In the genomic region with DNA sequence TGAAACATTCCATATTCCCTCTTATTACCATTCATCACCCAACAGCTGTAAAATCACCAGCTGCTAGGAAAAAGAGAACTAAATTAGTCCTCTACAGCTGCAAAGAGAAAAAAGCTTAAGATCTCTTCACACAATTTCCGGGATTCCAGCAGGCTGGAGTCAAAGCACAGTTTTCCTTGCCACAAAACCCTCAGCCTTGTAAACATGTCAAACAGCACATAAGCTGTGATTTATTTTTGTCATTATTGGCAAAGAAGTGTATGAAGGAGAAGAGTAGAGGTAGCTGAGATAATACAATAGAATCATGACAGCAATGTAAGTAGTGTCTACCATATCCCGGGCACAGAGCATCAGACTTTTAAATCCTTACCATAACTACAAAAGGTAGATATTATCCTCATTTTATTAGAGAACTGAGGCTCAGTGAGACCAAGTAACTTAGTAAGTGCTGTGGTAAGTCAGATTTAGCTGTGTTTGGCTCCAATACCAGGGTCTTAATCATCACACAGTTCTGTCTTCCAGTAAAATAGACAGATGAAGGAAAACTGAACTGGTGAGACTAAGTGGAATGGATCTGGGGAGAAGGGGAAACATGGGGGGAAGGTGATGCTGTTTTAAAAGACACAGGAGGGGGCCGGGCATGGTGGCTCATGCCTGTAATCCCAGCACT, we compare ENCODE assay signal across 11 cellular contexts. TPM values are rescaled to one million over a fixed set of nuclear protein-coding genes. Genes with fewer than 3 reads are reported as not detected.
A peak's percentile ranks its signal among the peaks of the same experiment; 100 is the strongest.
DNase-seq lines count a peak whose midpoint lies in the region; ATAC-seq, FAIRE-seq and TF ChIP-seq lines count a peak whose summit lies in the region.
"Had no signal": no experiment of that assay in that cellular context is flagged by ENCODE, and none has a peak within 500 bp of the region (broad histone marks: within the 10 kb centered on the region; RNA-seq: fewer than 3 reads in every experiment).

No MANE protein-coding gene starts in this region.

- DNase-seq in GM23248 = peak; percentile 86
- DNase-seq in SW480 (ENCODE audit: low spot score) = peak; percentile 53
- DNase-seq in left ventricle myocardium inferior = no peak
- no peak for DNase-seq in activated CD8-positive, alpha-beta T cell treated with anti-CD3 and anti-CD28 coated beads for 36 hours
- no peak for DNase-seq in GM19239 (ENCODE audit: insufficient read length, low spot score)
- DNase-seq: DMS79, NCI-H1048 had no signal

- no peaks in the 10 kb centered on the region for H3K36me3 ChIP-seq in GM23248 (ENCODE audit: low read depth)
- peaks cover 12% of the 10 kb centered on the region for H3K36me3 ChIP-seq in left ventricle myocardium inferior
- peaks cover 29% of the 10 kb centered on the region for H3K36me3 ChIP-seq in skeletal muscle satellite cell (ENCODE audit: insufficient read depth, low read length)

- CTCF ChIA-PET in activated CD8-positive, alpha-beta T cell treated with anti-CD3 and anti-CD28 coated beads for 36 hours (lab: Charles Lee) = no interaction called here

- H3K9me2 ChIP-seq in GM23248 (ENCODE audit: insufficient read depth) = no peaks in the 10 kb centered on the region

- no peak overlapping the region for H2AFZ ChIP-seq in GM23248

- H3K36me3 Mint-ChIP-seq in activated CD8-positive, alpha-beta T cell treated with anti-CD3 and anti-CD28 coated beads for 36 hours (ENCODE audit: low read depth) = no peaks in the 10 kb centered on the region
- H3K36me3 Mint-ChIP-seq: memory B cell had no signal

- 0 to 3% methylated on average over 3 of the region's 3 CpGs for WGBS in GM23248 (ENCODE audit: low coverage in 1 of 2, low lambda C conversion rate in 2 of 2, missing lambda C conversion rate in 2 of 2), 2 experiments

- FAIRE-seq in GM19239 (lab: Jason Lieb, UNC) = no peak

- POLR2A ChIA-PET in activated CD8-positive, alpha-beta T cell treated with anti-CD3 and anti-CD28 coated beads for 36 hours (lab: Charles Lee) = no interaction called here

- peaks cover 25% of the 10 kb centered on the region for H3F3A ChIP-seq in GM23248 (ENCODE audit: insufficient read depth)

- H4K20me1 ChIP-seq in GM23248 (ENCODE audit: insufficient read depth) = no peaks in the 10 kb centered on the region

- peaks cover 25% of the 10 kb centered on the region for H3K4me1 ChIP-seq in GM23248 (ENCODE audit: insufficient read depth)
- H3K4me1 ChIP-seq in left ventricle myocardium inferior = peaks cover 74% of the 10 kb centered on the region
- H3K4me1 ChIP-seq in skeletal muscle satellite cell (ENCODE audit: control insufficient read depth, insufficient read depth, low read length) = peaks cover 22% of the 10 kb centered on the region

- H3K79me2 ChIP-seq in GM23248 (ENCODE audit: insufficient read depth) = no peaks in the 10 kb centered on the region

- no peaks in the 10 kb centered on the region for H3K4me1 Mint-ChIP-seq in activated CD8-positive, alpha-beta T cell treated with anti-CD3 and anti-CD28 coated beads for 36 hours (ENCODE audit: low read depth)

- H3K27ac ChIP-seq in GM23248 = peak overlapping the region; percentile 27
- peak overlapping the region; percentile 96 for H3K27ac ChIP-seq in left ventricle myocardium inferior (replicated peaks)

- no peak overlapping the region for H3K4me3 Mint-ChIP-seq in activated CD8-positive, alpha-beta T cell treated with anti-CD3 and anti-CD28 coated beads for 36 hours
- H3K4me3 Mint-ChIP-seq: memory B cell had no signal

- H3K9me3 ChIP-seq in GM23248 (ENCODE audit: low read depth) = no peaks in the 10 kb centered on the region
- H3K9me3 ChIP-seq in left ventricle myocardium inferior (replicated peaks) = no peaks in the 10 kb centered on the region
- H3K9me3 ChIP-seq in skeletal muscle satellite cell (replicated peaks; ENCODE audit: low read length) = no peaks in the 10 kb centered on the region

- H3K9me3 Mint-ChIP-seq in activated CD8-positive, alpha-beta T cell treated with anti-CD3 and anti-CD28 coated beads for 36 hours = no peaks in the 10 kb centered on the region
- H3K9me3 Mint-ChIP-seq: memory B cell had no signal

- H3K27me3 Mint-ChIP-seq in activated CD8-positive, alpha-beta T cell treated with anti-CD3 and anti-CD28 coated beads for 36 hours = peaks cover 2% of the 10 kb centered on the region

- no peak for TF ChIP-seq CTCF in left ventricle myocardium inferior (IDR thresholded peaks at IDR 0.05; ENCODE audit: borderline replicate concordance)
- no peak for TF ChIP-seq CTCF in activated CD8-positive, alpha-beta T cell treated with anti-CD3 and anti-CD28 coated beads for 36 hours (IDR thresholded peaks at IDR 0.05)

- in situ Hi-C loops in GM23248 (cut with MboI) = no loop called here

- ATAC-seq in GM18861 (IDR thresholded peaks at IDR 0.05; ENCODE audit: unreplicated experiment) = no peak
- no peak for ATAC-seq in HG02885 (IDR thresholded peaks at IDR 0.05; ENCODE audit: poor library complexity, unreplicated experiment)
- ATAC-seq in activated CD8-positive, alpha-beta T cell treated with anti-CD3 and anti-CD28 coated beads for 36 hours = no peak

- no peak overlapping the region for H3K27ac Mint-ChIP-seq in activated CD8-positive, alpha-beta T cell treated with anti-CD3 and anti-CD28 coated beads for 36 hours

- intact Hi-C loops in left ventricle myocardium inferior (cut with micrococcal nuclease) = no loop called here
- intact Hi-C loops in activated CD8-positive, alpha-beta T cell treated with anti-CD3 and anti-CD28 coated beads for 36 hours (cut with micrococcal nuclease) = no loop called here

- H3K9ac ChIP-seq in GM23248 (0 out of 2 replicates have a peak overlapping the region, but pooled peaks have one; percentile 0), skeletal muscle satellite cell (ENCODE audit: low read depth, low read length) (peak overlapping the region; percentile 32)

- peak overlapping the region; percentile 47 for H3K4me2 ChIP-seq in GM23248 (ENCODE audit: unreplicated experiment)
- H3K4me2 ChIP-seq in skeletal muscle satellite cell (ENCODE audit: low read length) = peak overlapping the region; percentile 44

- peaks cover 16% of the 10 kb centered on the region; the same call in 1 of the 2 replicates for H3K27me3 ChIP-seq in GM23248 (replicated peaks; ENCODE audit: insufficient read depth)
- H3K27me3 ChIP-seq in left ventricle myocardium inferior (ENCODE audit: low read depth) = no peaks in the 10 kb centered on the region
- no peaks in the 10 kb centered on the region for H3K27me3 ChIP-seq in skeletal muscle satellite cell (ENCODE audit: control insufficient read depth, insufficient read depth, low read length)

- H3K4me3 ChIP-seq in GM23248 (no peak overlapping the region), left ventricle myocardium inferior (no peak overlapping the region), skeletal muscle satellite cell (ENCODE audit: low read length) (no peak overlapping the region)

RNA-seq across cellular contexts. Expression of gene NTN4, which starts 57.3 kb away (rescaled TPM):
- total RNA-seq in GM23248 (2014; rRNA removed; shearing (Covaris generic)) = 63.7 and 76.6 TPM in 2 replicates
- 35.2 and 36.9 TPM in 2 replicates for polyA plus RNA-seq in GM23248 (2016; fragmentation: Nextera tagmentation; extraction: Ambion mirVana)
- 76.8 TPM for total RNA-seq in left ventricle myocardium inferior
- total RNA-seq in skeletal muscle satellite cell (2012; rRNA removed) = 9.6 and 19.3 TPM in 2 replicates
- total RNA-seq in activated CD8-positive, alpha-beta T cell treated with anti-CD3 and anti-CD28 coated beads for 36 hours = not detected

Comparison
In these comparisons a context has a peak if more than half of its experiments do, and no peak if none do; other contexts are left out.
1. DNase-seq: peak in GM23248 (single experiment) and SW480 (single experiment); none in left ventricle myocardium inferior (single experiment), activated CD8-positive, alpha-beta T cell treated with anti-CD3 and anti-CD28 coated beads for 36 hours (single experiment) and GM19239 (single experiment).
2. RNA of gene NTN4, which starts 57.3 kb away (total RNA-seq): 76.8 TPM in left ventricle myocardium inferior (single experiment) and 63.7 to 76.6 TPM in GM23248; not detected in activated CD8-positive, alpha-beta T cell treated with anti-CD3 and anti-CD28 coated beads for 36 hours; every median in the first group is over 10 times any median in the second.